In the genomic region with DNA sequence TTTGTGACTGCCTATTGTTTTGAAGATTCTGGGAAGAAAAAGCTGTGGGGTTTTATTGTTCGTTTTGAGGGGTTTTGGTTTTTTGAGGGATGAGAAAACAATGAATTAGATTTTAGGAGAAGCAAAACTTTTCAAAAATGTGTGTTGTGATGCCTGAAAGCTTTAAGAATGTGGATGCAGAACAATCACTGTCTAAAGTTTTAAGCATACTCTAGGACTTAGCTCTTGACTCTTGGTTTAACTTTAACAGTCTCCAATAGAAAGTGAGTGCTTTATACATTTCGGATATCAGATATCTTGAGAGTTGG, we compare ENCODE assay signal across 10 cellular contexts. TPM values are rescaled to one million over a fixed set of nuclear protein-coding genes. Genes with fewer than 3 reads are reported as not detected.
DNase-seq lines count a peak whose midpoint lies in the region; ATAC-seq and TF ChIP-seq lines count a peak whose summit lies in the region.
"Had no signal": no experiment of that assay in that cellular context is flagged by ENCODE, and none has a peak within 500 bp of the region (broad histone marks: within the 10 kb centered on the region; RNA-seq: fewer than 3 reads in every experiment).

No MANE protein-coding gene starts in this region.

- H3K27ac Mint-ChIP-seq in CD4-positive, alpha-beta memory T cell = peak overlapping the region in 4 of 7 donors; percentile 41 to 87 (median 65)
- H3K27ac Mint-ChIP-seq in activated CD8-positive, alpha-beta T cell treated with anti-CD3 and anti-CD28 coated beads for 36 hours = no peak overlapping the region

- peaks cover 18 to 34% (median 26%) of the 10 kb centered on the region in 4 donors for H3K4me1 Mint-ChIP-seq in CD4-positive, alpha-beta memory T cell
- H3K4me1 Mint-ChIP-seq in activated CD8-positive, alpha-beta T cell treated with anti-CD3 and anti-CD28 coated beads for 36 hours (ENCODE audit: low read depth) = peaks cover 9% of the 10 kb centered on the region

- no peak overlapping the region for H4K91ac ChIP-seq in mesenchymal stem cell (ENCODE audit: low read length)

- peak overlapping the region in 7 of 8 donors; percentile 79 to 99 (median 95) for H3K4me3 Mint-ChIP-seq in CD4-positive, alpha-beta memory T cell
- H3K4me3 Mint-ChIP-seq in activated CD8-positive, alpha-beta T cell treated with anti-CD3 and anti-CD28 coated beads for 36 hours = peak overlapping the region; percentile 83

- CTCF ChIA-PET in CD4-positive, alpha-beta memory T cell (lab: Charles Lee; ENCODE audit: partially characterized antibody) = interaction anchor here (0.7 to 3.5 kb wide), 11 partner anchors 9 to 221 kb away, joined by 3 to 34 read pairs (median 5); no protein-coding TSS in a partner anchor
- CTCF ChIA-PET in activated CD8-positive, alpha-beta T cell treated with anti-CD3 and anti-CD28 coated beads for 36 hours (lab: Charles Lee) = interaction anchor here (0.7 to 5.0 kb wide), 19 partner anchors 11 to 191 kb away, joined by 3 to 28 read pairs (median 3); a partner anchor contains a TSS

- 25% methylated on average over 2 of the region's 2 CpGs for WGBS in mesenchymal stem cell

- ATAC-seq in activated CD8-positive, alpha-beta T cell treated with anti-CD3 and anti-CD28 coated beads for 36 hours = no peak
- no peak for ATAC-seq in HG02588 (IDR thresholded peaks at IDR 0.05; ENCODE audit: unreplicated experiment)
- no peak for ATAC-seq in HG03159 (IDR thresholded peaks at IDR 0.05; ENCODE audit: unreplicated experiment)
- no peak for ATAC-seq in HG02798 (IDR thresholded peaks at IDR 0.05; ENCODE audit: poor library complexity, unreplicated experiment)

- no peak overlapping the region for H2AK5ac ChIP-seq in mesenchymal stem cell (ENCODE audit: low read length, severe bottlenecking)

- peaks cover 3% of the 10 kb centered on the region for H3K79me1 ChIP-seq in mesenchymal stem cell (replicated peaks; ENCODE audit: low read length, poor library complexity, severe bottlenecking)

- peaks cover 0 to 1% (median 0%) of the 10 kb centered on the region in 8 donors for H3K9me3 Mint-ChIP-seq in CD4-positive, alpha-beta memory T cell
- H3K9me3 Mint-ChIP-seq in activated CD8-positive, alpha-beta T cell treated with anti-CD3 and anti-CD28 coated beads for 36 hours = no peaks in the 10 kb centered on the region

- POLR2A ChIA-PET in CD4-positive, alpha-beta memory T cell (lab: Charles Lee; ENCODE audit: partially characterized antibody) = interaction anchor here (3.2 kb wide), 1 partner anchor 11 kb away, joined by 37 read pairs; no protein-coding TSS in a partner anchor
- POLR2A ChIA-PET in activated CD8-positive, alpha-beta T cell treated with anti-CD3 and anti-CD28 coated beads for 36 hours (lab: Charles Lee) = no interaction called here

- intact Hi-C loops in CD4-positive, alpha-beta memory T cell (cut with micrococcal nuclease) = loop anchor here (10.0 kb wide), 1 partner anchor 187 kb away; no protein-coding TSS in a partner anchor
- intact Hi-C loops in activated CD8-positive, alpha-beta T cell treated with anti-CD3 and anti-CD28 coated beads for 36 hours (cut with micrococcal nuclease) = no loop called here

- no peak overlapping the region for H2BK120ac ChIP-seq in mesenchymal stem cell (ENCODE audit: low read depth, low read length)

- H3K4me3 ChIP-seq in CD4-positive, alpha-beta memory T cell (ENCODE audit: low read length in 2 of 2) = no peak overlapping the region
- H3K4me3 ChIP-seq in mesenchymal stem cell (ENCODE audit: insufficient read depth in 1 of 2, low read depth in 1 of 2, low read length in 2 of 2) = peak overlapping the region in 1 of 2 experiments; percentile 99

- H3K36me3 Mint-ChIP-seq in CD4-positive, alpha-beta memory T cell = peaks cover 0 to 5% of the 10 kb centered on the region in 2 donors
- H3K36me3 Mint-ChIP-seq in activated CD8-positive, alpha-beta T cell treated with anti-CD3 and anti-CD28 coated beads for 36 hours (ENCODE audit: low read depth) = no peaks in the 10 kb centered on the region

- no peak overlapping the region for H2BK12ac ChIP-seq in mesenchymal stem cell (ENCODE audit: low read length in 2 of 2)

- H2AFZ ChIP-seq in mesenchymal stem cell (ENCODE audit: low read depth, low read length) = no peak overlapping the region

- no peak overlapping the region for H3K18ac ChIP-seq in mesenchymal stem cell (ENCODE audit: low read depth in 1 of 2, low read length in 2 of 2)

- H3K27ac ChIP-seq in 22Rv1 (no peak overlapping the region), mesenchymal stem cell (ENCODE audit: low read length, poor library complexity, severe bottlenecking) (no peak overlapping the region)
- no peak overlapping the region for H3K27ac ChIP-seq in CD4-positive, alpha-beta memory T cell (ENCODE audit: low read depth, low read length)
- H3K27ac ChIP-seq: upper lobe of right lung had no signal

- H3K27me3 ChIP-seq in CD4-positive, alpha-beta memory T cell (ENCODE audit: insufficient read depth, low read length) = no peaks in the 10 kb centered on the region
- H3K27me3 ChIP-seq in mesenchymal stem cell (ENCODE audit: control insufficient read depth in 1 of 2, insufficient read depth in 1 of 2, low read length in 2 of 2) = no peaks in the 10 kb centered on the region
- H3K27me3 ChIP-seq: upper lobe of right lung had no signal

- no peak overlapping the region for H2BK5ac ChIP-seq in mesenchymal stem cell (ENCODE audit: low read depth, low read length, poor library complexity, severe bottlenecking)

- peaks cover 19% of the 10 kb centered on the region for H3K4me1 ChIP-seq in CD4-positive, alpha-beta memory T cell (ENCODE audit: insufficient read depth, low read length)
- H3K4me1 ChIP-seq in mesenchymal stem cell (ENCODE audit: control insufficient read depth, insufficient read depth, low read depth, low read length) = peaks cover 9% of the 10 kb centered on the region

- no peak overlapping the region for H3K14ac ChIP-seq in mesenchymal stem cell (ENCODE audit: low read length in 2 of 2)

- no peak overlapping the region for H4K8ac ChIP-seq in mesenchymal stem cell (ENCODE audit: low read length)

- H3K4ac ChIP-seq in mesenchymal stem cell (ENCODE audit: low read depth in 1 of 2, low read length in 2 of 2) = no peak overlapping the region

- peak overlapping the region; percentile 95 for H3K9ac ChIP-seq in mesenchymal stem cell (ENCODE audit: low read length)

- H3K9me3 ChIP-seq in CD4-positive, alpha-beta memory T cell (ENCODE audit: control insufficient read depth in 1 of 2, low read length in 2 of 2) = no peaks in the 10 kb centered on the region
- H3K9me3 ChIP-seq in mesenchymal stem cell (ENCODE audit: control insufficient read depth, low read length) = no peaks in the 10 kb centered on the region
- H3K9me3 ChIP-seq: upper lobe of right lung had no signal

- TF ChIP-seq CTCF in 22Rv1 (IDR thresholded peaks at IDR 0.05) = peak; percentile 39
- TF ChIP-seq CTCF in activated CD8-positive, alpha-beta T cell treated with anti-CD3 and anti-CD28 coated beads for 36 hours (IDR thresholded peaks at IDR 0.05) = peak; percentile 58

- no peaks in the 10 kb centered on the region for H3K36me3 ChIP-seq in CD4-positive, alpha-beta memory T cell (ENCODE audit: insufficient read depth, low read length)
- H3K36me3 ChIP-seq in mesenchymal stem cell (ENCODE audit: control insufficient read depth in 1 of 2, insufficient read depth in 2 of 2, low read depth in 1 of 2, low read length in 2 of 2) = no peaks in the 10 kb centered on the region
- H3K36me3 ChIP-seq: upper lobe of right lung had no signal

- no peak overlapping the region for H2BK15ac ChIP-seq in mesenchymal stem cell (ENCODE audit: low read depth, poor library complexity, severe bottlenecking)

- peak in 1 of 5 donors; percentile 13 for DNase-seq in CD4-positive, alpha-beta memory T cell
- DNase-seq in activated CD8-positive, alpha-beta T cell treated with anti-CD3 and anti-CD28 coated beads for 36 hours = no peak
- DNase-seq in mesenchymal stem cell (no peak), NCI-H2196 (lab: John Stamatoyannopoulos, UW; ENCODE audit: unreplicated experiment) (no peak)

- no peaks in the 10 kb centered on the region for H3K27me3 Mint-ChIP-seq in CD4-positive, alpha-beta memory T cell
- no peaks in the 10 kb centered on the region for H3K27me3 Mint-ChIP-seq in activated CD8-positive, alpha-beta T cell treated with anti-CD3 and anti-CD28 coated beads for 36 hours

- H3K23ac ChIP-seq in mesenchymal stem cell (ENCODE audit: low read length in 2 of 2) = no peak overlapping the region

- H3K4me2 ChIP-seq in mesenchymal stem cell (ENCODE audit: low read length, poor library complexity, severe bottlenecking) = no peak overlapping the region

RNA-seq across cellular contexts. Expression of a gene that starts 0.9 kb away (rescaled TPM):
- not detected for total RNA-seq in CD4-positive, alpha-beta memory T cell
- polyA plus RNA-seq in CD4-positive, alpha-beta memory T cell = not detected
- not detected for total RNA-seq in activated CD8-positive, alpha-beta T cell treated with anti-CD3 and anti-CD28 coated beads for 36 hours
- polyA plus RNA-seq in mesenchymal stem cell (2013, experiment 1 of 2) = 0.14 TPM
- 0.27 TPM for polyA plus RNA-seq in mesenchymal stem cell (2013, experiment 2 of 2)
- total RNA-seq: pulmonary artery endothelial cell, upper lobe of right lung had no signal

RNA-seq across cellular contexts. Expression of a gene that starts 1.7 kb away (rescaled TPM):
- total RNA-seq in CD4-positive, alpha-beta memory T cell = 10 to 100 TPM; 54.2 to 59.5 TPM
- polyA plus RNA-seq in CD4-positive, alpha-beta memory T cell = 100 to 1,000 TPM; 156 to 206 TPM
- total RNA-seq in activated CD8-positive, alpha-beta T cell treated with anti-CD3 and anti-CD28 coated beads for 36 hours = 10 to 100 TPM; 59.6 to 71.5 TPM
- polyA plus RNA-seq in mesenchymal stem cell (2013, experiment 1 of 2) = 77.9 TPM
- polyA plus RNA-seq in mesenchymal stem cell (2013, experiment 2 of 2) = 83.5 TPM
